Comparison of ENCODE assay signal across 26 cellular contexts in genomic region chr14:31898835-31899528, GRCh38.
DNase-seq lines count a peak whose midpoint lies in the region; ATAC-seq, FAIRE-seq and TF ChIP-seq lines count a peak whose summit lies in the region.
"Had no signal": no experiment of that assay in that cellular context is flagged by ENCODE, and none has a peak within 500 bp of the region (broad histone marks: within the 10 kb centered on the region; RNA-seq: fewer than 3 reads in every experiment).

No MANE protein-coding gene starts in this region.

- ATAC-seq in naive B cell (ENCODE audit: low read depth in 2 of 2) = peak; percentile 90 to 91
- no peak for ATAC-seq in GM19324 (IDR thresholded peaks at IDR 0.05; ENCODE audit: low FRiP score, unreplicated experiment)
- no peak for ATAC-seq in left lobe of liver
- ATAC-seq: naive thymus-derived CD8-positive, alpha-beta T cell; T-helper 17 cell had no signal

- H3K9me3 Mint-ChIP-seq in naive B cell = no peaks in the 10 kb centered on the region
- H3K9me3 Mint-ChIP-seq: CD4-positive, alpha-beta T cell; naive thymus-derived CD8-positive, alpha-beta T cell had no signal

- no peaks in the 10 kb centered on the region for H3K79me2 ChIP-seq in Karpas-422 (ENCODE audit: low read length)
- H3K79me2 ChIP-seq: hepatocyte had no signal

- no peaks in the 10 kb centered on the region for H3K36me3 Mint-ChIP-seq in naive B cell
- H3K36me3 Mint-ChIP-seq: naive thymus-derived CD8-positive, alpha-beta T cell had no signal

- no peak for TF ChIP-seq EP300 in ovary (IDR thresholded peaks at IDR 0.05)

- no peaks in the 10 kb centered on the region for H3K27me3 Mint-ChIP-seq in naive B cell

- DNase-seq in GM12891 (ENCODE audit: insufficient read length, low spot score) (no peak), Karpas-422 (peak; percentile 91), bronchial epithelial cell (ENCODE audit: low read depth) (peak; percentile 58), naive B cell (peak; percentile 38), left lobe of liver (ENCODE audit: low spot score) (no peak), ovary (no peak)
- DNase-seq: activated CD4-positive, alpha-beta T cell treated with anti-CD3 and anti-CD28 coated beads, Interleukin-2, amount 50 U/mL, for 4 hours; activated CD8-positive, alpha-beta memory T cell treated with anti-CD3 and anti-CD28 coated beads, Interleukin-2, amount 50 U/mL, for 48 hours; activated effector memory CD4-positive, alpha-beta T cell treated with anti-CD3 and anti-CD28 coated beads, Interleukin-2, amount 50 U/mL, for 16 hours; brain microvascular endothelial cell; CD4-positive, alpha-beta T cell; colonic mucosa; DMS79; naive thymus-derived CD8-positive, alpha-beta T cell; NCI-H510A treated with DMSO at 0.1 percent for 48 hours; OCI-M1; sigmoid colon; stimulated activated CD4-positive, alpha-beta T cell treated with anti-CD3 and anti-CD28 coated beads, Interleukin-1b, Interleukin-23, amount 100 ng/mL, for 48 hours; stimulated activated naive CD4-positive, alpha-beta T cell; T-helper 17 cell had no signal

- intact Hi-C loops in ovary (cut with DNase I) = no loop called here

- H3K27ac Mint-ChIP-seq in naive B cell = peak overlapping the region; percentile 12 to 89 (median 65)
- H3K27ac Mint-ChIP-seq: CD4-positive, alpha-beta T cell; T-helper 17 cell had no signal

- TF ChIP-seq CTCF in bronchial epithelial cell (IDR thresholded peaks at IDR 0.05; ENCODE audit: insufficient read depth, low read length, severe bottlenecking) (no peak), ovary (IDR thresholded peaks at IDR 0.05) (no peak)

- peak overlapping the region; percentile 57 for H3K9ac ChIP-seq in Karpas-422 (ENCODE audit: low read length)

- H3K4me3 ChIP-seq in Karpas-422 (ENCODE audit: low read length) (peak overlapping the region; percentile 40), bronchial epithelial cell (ENCODE audit: low read depth, low read length) (no peak overlapping the region), ovary (no peak overlapping the region)
- H3K4me3 ChIP-seq: colonic mucosa, HAP-1, hepatocyte, sigmoid colon, SJSA1, tibial nerve had no signal

- no peaks in the 10 kb centered on the region for H4K20me1 ChIP-seq in Karpas-422 (ENCODE audit: insufficient read depth, low read depth, low read length)

- H3K4me2 ChIP-seq in Karpas-422 (ENCODE audit: low read depth, low read length, poor library complexity, severe bottlenecking) = peak overlapping the region; percentile 74
- H3K4me2 ChIP-seq: hepatocyte had no signal

- peak overlapping the region; percentile 68 for H2AFZ ChIP-seq in Karpas-422 (ENCODE audit: low read length)
- H2AFZ ChIP-seq: hepatocyte had no signal

- no peaks in the 10 kb centered on the region for H3K27me3 ChIP-seq in Karpas-422 (ENCODE audit: low read length)
- no peaks in the 10 kb centered on the region for H3K27me3 ChIP-seq in bronchial epithelial cell (ENCODE audit: control insufficient read depth, insufficient read depth, low read length)
- H3K27me3 ChIP-seq in ovary = no peaks in the 10 kb centered on the region
- H3K27me3 ChIP-seq: brain microvascular endothelial cell, colonic mucosa, hepatocyte, sigmoid colon, SJSA1, tibial nerve had no signal

- no peaks in the 10 kb centered on the region for H3K9me2 ChIP-seq in Karpas-422 (replicated peaks; ENCODE audit: insufficient read depth, low read length)

- H3K27ac ChIP-seq in Karpas-422 (ENCODE audit: low read length) = peak overlapping the region; percentile 95
- no peak overlapping the region for H3K27ac ChIP-seq in ovary
- H3K27ac ChIP-seq: brain microvascular endothelial cell, colonic mucosa, hepatocyte, sigmoid colon, SJSA1 had no signal

- H3K36me3 ChIP-seq in Karpas-422 (ENCODE audit: insufficient read depth, low read length) = no peaks in the 10 kb centered on the region
- H3K36me3 ChIP-seq in bronchial epithelial cell (ENCODE audit: control insufficient read depth, insufficient read depth, low read length) = no peaks in the 10 kb centered on the region
- no peaks in the 10 kb centered on the region for H3K36me3 ChIP-seq in ovary
- H3K36me3 ChIP-seq: brain microvascular endothelial cell, colonic mucosa, HAP-1, sigmoid colon, SJSA1, tibial nerve had no signal

- H3K4me3 Mint-ChIP-seq in naive B cell = peak overlapping the region in 7 of 8 donors; percentile 43 to 80 (median 54)
- H3K4me3 Mint-ChIP-seq: CD4-positive, alpha-beta T cell; T-helper 17 cell had no signal

- H3K4me1 ChIP-seq in Karpas-422 (ENCODE audit: low read length) (peaks cover 63% of the 10 kb centered on the region), ovary (ENCODE audit: insufficient read depth) (no peaks in the 10 kb centered on the region)
- H3K4me1 ChIP-seq: colonic mucosa had no signal

- peaks cover 18 to 34% (median 24%) of the 10 kb centered on the region in 3 donors for H3K4me1 Mint-ChIP-seq in naive B cell
- H3K4me1 Mint-ChIP-seq: T-helper 17 cell had no signal

- TF ChIP-seq POLR2A in GM12891 (IDR thresholded peaks at IDR 0.05; ENCODE audit: low read depth, low read length) = no peak
- no peak for TF ChIP-seq POLR2A in ovary (IDR thresholded peaks at IDR 0.05)

- H3K9me3 ChIP-seq in Karpas-422 (ENCODE audit: low read length) (no peaks in the 10 kb centered on the region), ovary (no peaks in the 10 kb centered on the region)
- H3K9me3 ChIP-seq: colonic mucosa, HAP-1, sigmoid colon, SJSA1, tibial nerve had no signal

- FAIRE-seq in GM12891 (lab: Jason Lieb, UNC) (no peak), bronchial epithelial cell (lab: Jason Lieb, UNC) (no peak)
- FAIRE-seq: islet of Langerhans had no signal

TF ChIP-seq in GM12891, 5 proteins besides CTCF, POLR2A, EP300 and RAD21:
- TF ChIP-seq SPI1 (IDR thresholded peaks at IDR 0.05; ENCODE audit: low read depth, low read length) (peak; percentile 53; the same call in 1 of the 2 replicates), PAX5 (IDR thresholded peaks at IDR 0.05; ENCODE audit: insufficient read depth, low read length, severe bottlenecking) (no peak)
TF ChIP-seq in GM12891: peak in this region for 1.

Comparison
In these comparisons a context has a peak if more than half of its experiments do, and no peak if none do; other contexts are left out.
1. DNase-seq: peak in Karpas-422 (single experiment), bronchial epithelial cell (single experiment) and naive B cell (single experiment); none in GM12891 (single experiment), left lobe of liver (single experiment) and ovary (0 of 5).
2. ATAC-seq: peak in naive B cell (2 of 2); none in GM19324 (single experiment) and left lobe of liver (single experiment).